Comparison of ENCODE assay signal across 26 cellular contexts in the genomic region with DNA sequence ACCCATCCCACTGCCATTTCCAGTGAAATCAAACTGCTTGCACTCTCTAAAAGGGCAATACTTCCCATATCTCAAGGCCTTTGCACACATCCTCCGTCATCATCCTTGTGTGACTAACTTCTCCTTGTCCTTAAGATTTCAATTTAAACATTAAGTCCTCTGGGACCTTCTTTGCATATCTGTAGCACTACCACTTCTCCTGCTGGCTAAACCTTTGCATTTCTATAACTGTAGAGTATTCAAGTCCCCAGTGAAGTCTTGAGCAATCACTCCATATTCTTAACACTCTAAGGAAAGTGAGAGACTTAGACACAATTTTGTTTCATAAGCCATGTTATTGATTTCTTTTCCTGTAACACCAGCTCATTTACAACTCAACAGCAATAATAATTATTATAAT.
"Had no signal": no experiment of that assay in that cellular context is flagged by ENCODE, and none has a peak within 500 bp of the region (broad histone marks: within the 10 kb centered on the region; RNA-seq: fewer than 3 reads in every experiment).

No MANE protein-coding gene starts in this region.

- DNase-seq: colonic mucosa; effector CD8-positive, alpha-beta T cell; endodermal cell; foreskin fibroblast; gastrocnemius medialis; head of caudate nucleus; immature natural killer cell; islet precursor cell; kidney glomerular epithelial cell; left colon; left ventricle myocardium superior; lower lobe of right lung; mucosa of descending colon; naive B cell; sigmoid colon; stimulated activated CD4-positive, alpha-beta T cell treated with anti-CD3 and anti-CD28 coated beads, Interleukin-2, amount 100 ng/mL, for 24 hours; stimulated activated CD4-positive, alpha-beta T cell treated with anti-CD3 and anti-CD28 coated beads, Interleukin-4, amount 100 ng/mL, for 24 hours; stimulated activated naive B cell treated with anti-CD40 and anti-IgM and Interleukin-4, amounts not matched to agents 10 μg/mL and 1 μg/mL and 100 μg/mL, for 72 hours; upper lobe of left lung had no signal

- H3K4me3 ChIP-seq: colonic mucosa, gastrocnemius medialis, lower lobe of right lung, mucosa of descending colon, sigmoid colon, thoracic aorta, tibial nerve, upper lobe of left lung had no signal

- H3K27ac ChIP-seq: colonic mucosa, epithelial cell of prostate, gastrocnemius medialis, lower lobe of right lung, parathyroid adenoma, sigmoid colon, thoracic aorta, tibial nerve, upper lobe of left lung had no signal

- H3K9me3 ChIP-seq: colonic mucosa, gastrocnemius medialis, lower lobe of right lung, mucosa of descending colon, sigmoid colon, thoracic aorta, tibial nerve, upper lobe of left lung had no signal

- H3K79me2 ChIP-seq: parathyroid adenoma had no signal

- H3K9ac ChIP-seq: parathyroid adenoma had no signal

- ATAC-seq: esophagus mucosa; gastrocnemius medialis; left ventricle myocardium superior; lower lobe of right lung; natural killer cell treated with Interleukin-12 subunit alpha and Interleukin-12 subunit beta and Interleukin-15 and Interleukin-18, amount 100 ng/mL, for 72 hours; stimulated activated naive B cell treated with anti-CD40 and anti-IgM and Interleukin-4, amounts not matched to agents 10 μg/mL and 1 μg/mL and 100 μg/mL, for 72 hours had no signal

- H3K4me1 ChIP-seq: colonic mucosa, gastrocnemius medialis, lower lobe of right lung, parathyroid adenoma, tibial nerve had no signal

- H3K36me3 ChIP-seq: colonic mucosa, gastrocnemius medialis, lower lobe of right lung, sigmoid colon, thoracic aorta, tibial nerve, upper lobe of left lung had no signal

- H3K27me3 ChIP-seq: colonic mucosa, gastrocnemius medialis, sigmoid colon, tibial nerve, upper lobe of left lung had no signal

- FAIRE-seq: urothelium cell line had no signal
